16 cellular contexts compared by ENCODE assay signal in the genomic region with DNA sequence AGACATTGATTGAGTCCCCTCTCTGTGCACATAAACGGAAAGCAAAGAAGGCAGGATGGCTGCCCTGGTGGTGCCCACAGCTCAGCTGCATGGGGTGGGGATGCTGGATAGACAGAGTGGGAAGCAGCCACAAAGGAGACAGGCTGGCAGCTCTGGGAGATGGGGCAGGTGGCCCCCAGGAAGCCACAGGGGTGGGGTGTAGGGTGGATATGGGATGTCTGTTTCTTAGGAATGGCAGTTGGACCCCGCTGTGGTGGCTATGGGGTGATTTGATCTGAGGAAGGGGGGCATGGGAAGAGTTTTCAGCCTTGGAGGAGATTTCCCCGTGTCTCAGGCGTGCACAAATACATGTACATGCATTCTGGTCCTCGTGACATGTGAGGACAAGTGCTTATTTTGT. TPM values are rescaled to one million over a fixed set of nuclear protein-coding genes. Genes with fewer than 3 reads are reported as not detected.
A peak's percentile ranks its signal among the peaks of the same experiment; 100 is the strongest.
DNase-seq lines count a peak whose midpoint lies in the region; ATAC-seq and TF ChIP-seq lines count a peak whose summit lies in the region.
"Had no signal": no experiment of that assay in that cellular context is flagged by ENCODE, and none has a peak within 500 bp of the region (broad histone marks: within the 10 kb centered on the region; RNA-seq: fewer than 3 reads in every experiment).

No MANE protein-coding gene starts in this region.

- H3K9me3 ChIP-seq in CD4-positive, alpha-beta memory T cell (ENCODE audit: control insufficient read depth in 1 of 2, low read length in 2 of 2): no peaks in the 10 kb centered on the region
- no peaks in the 10 kb centered on the region for H3K9me3 ChIP-seq in T-helper 17 cell (ENCODE audit: control insufficient read depth, low read length, poor library complexity, severe bottlenecking)
- no peaks in the 10 kb centered on the region for H3K9me3 ChIP-seq in H9 (ENCODE audit: control insufficient read depth, low read depth, low read length)

- H4K20me1 ChIP-seq in H9 (ENCODE audit: control insufficient read depth, insufficient read depth, insufficient read length): peaks cover 3% of the 10 kb centered on the region

- no peaks in the 10 kb centered on the region for H3K27me3 ChIP-seq in CD4-positive, alpha-beta memory T cell (ENCODE audit: insufficient read depth, low read length)
- H3K27me3 ChIP-seq in H9 (ENCODE audit: insufficient read depth, low read length): no peaks in the 10 kb centered on the region

- CTCF ChIA-PET in activated CD4-positive, alpha-beta T cell treated with anti-CD3 and anti-CD28 coated beads, Interleukin-2, amount 10 ng/mL, durations not matched to agents 7 days and 5 days (lab: Charles Lee): interaction anchor here (0.7 to 5.6 kb wide), 5 partner anchors 11 to 58 kb away, joined by 3 to 45 read pairs (median 3); no protein-coding TSS in a partner anchor
- CTCF ChIA-PET in CD4-positive, alpha-beta memory T cell (lab: Charles Lee; ENCODE audit: partially characterized antibody): interaction anchor here (0.7 to 4.6 kb wide), 5 partner anchors 10 to 351 kb away, joined by 5 to 47 read pairs (median 7); no protein-coding TSS in a partner anchor

- intact Hi-C loops in CD4-positive, alpha-beta memory T cell (cut with micrococcal nuclease): no loop called here

- no peaks in the 10 kb centered on the region for H3K36me3 Mint-ChIP-seq in activated CD4-positive, alpha-beta T cell treated with anti-CD3 and anti-CD28 coated beads, Interleukin-2, amount 10 ng/mL, durations not matched to agents 7 days and 5 days (ENCODE audit: low read depth)
- H3K36me3 Mint-ChIP-seq in CD4-positive, alpha-beta memory T cell: no peaks in the 10 kb centered on the region
- no peaks in the 10 kb centered on the region for H3K36me3 Mint-ChIP-seq in T-helper 17 cell (ENCODE audit: low read depth)
- H3K36me3 Mint-ChIP-seq in naive thymus-derived CD8-positive, alpha-beta T cell: no peaks in the 10 kb centered on the region
- H3K36me3 Mint-ChIP-seq in H9 (ENCODE audit: insufficient read depth in 1 of 3, low read depth in 3 of 3): no peaks in the 10 kb centered on the region

- H3K79me1 ChIP-seq in H9 (ENCODE audit: insufficient read depth, low read depth, low read length, poor library complexity, severe bottlenecking): no peaks in the 10 kb centered on the region

- H2BK12ac ChIP-seq in H9 (ENCODE audit: insufficient read length, low read depth, low read length): no peak overlapping the region

- H2AFZ ChIP-seq in H9 (ENCODE audit: low read length): no peak overlapping the region
- H2AFZ ChIP-seq: GM23248 had no signal

- POLR2A ChIA-PET in activated CD4-positive, alpha-beta T cell treated with anti-CD3 and anti-CD28 coated beads, Interleukin-2, amount 10 ng/mL, durations not matched to agents 7 days and 5 days (lab: Charles Lee): no interaction called here
- POLR2A ChIA-PET in CD4-positive, alpha-beta memory T cell (lab: Charles Lee; ENCODE audit: partially characterized antibody): interaction anchor here (1.2 to 2.9 kb wide), 6 partner anchors 11 to 121 kb away, joined by 3 to 27 read pairs (median 6); a partner anchor contains a TSS
- POLR2A ChIA-PET in naive thymus-derived CD8-positive, alpha-beta T cell (lab: Charles Lee): interaction anchor here (0.7 to 5.1 kb wide), 3 partner anchors 8 to 110 kb away, joined by 3 to 60 read pairs (median 8); no protein-coding TSS in a partner anchor

- no peak overlapping the region for H3K4me3 ChIP-seq in CD4-positive, alpha-beta memory T cell (ENCODE audit: low read length in 2 of 2)
- H3K4me3 ChIP-seq: GM23248 had no signal

- no CpG with 5 or more reads among the region's 5 CpGs for WGBS in H9 (ENCODE audit: extremely low coverage, insufficient read length, low lambda C conversion rate)

- H3K27ac Mint-ChIP-seq in activated CD4-positive, alpha-beta T cell treated with anti-CD3 and anti-CD28 coated beads, Interleukin-2, amount 10 ng/mL, durations not matched to agents 7 days and 5 days: peak overlapping the region; percentile 83
- peak overlapping the region in 4 of 7 donors; percentile 18 to 87 (median 78) for H3K27ac Mint-ChIP-seq in CD4-positive, alpha-beta memory T cell
- H3K27ac Mint-ChIP-seq in T-helper 17 cell (peak overlapping the region; percentile 89), H9 (peak overlapping the region in 1 of 3 experiments; percentile 65; a peak in 1 of 7 replicates)
- H3K27ac Mint-ChIP-seq in naive thymus-derived CD8-positive, alpha-beta T cell: peak overlapping the region in 8 of 10 donors; percentile 63 to 96 (median 88)

- H3K36me3 ChIP-seq in CD4-positive, alpha-beta memory T cell (ENCODE audit: insufficient read depth, low read length): no peaks in the 10 kb centered on the region

- H3K9me3 Mint-ChIP-seq in activated CD4-positive, alpha-beta T cell treated with anti-CD3 and anti-CD28 coated beads, Interleukin-2, amount 10 ng/mL, durations not matched to agents 7 days and 5 days: no peaks in the 10 kb centered on the region
- H3K9me3 Mint-ChIP-seq in CD4-positive, alpha-beta memory T cell: no peaks in the 10 kb centered on the region
- no peaks in the 10 kb centered on the region for H3K9me3 Mint-ChIP-seq in naive thymus-derived CD8-positive, alpha-beta T cell
- no peaks in the 10 kb centered on the region; a peak in 1 of 5 replicates for H3K9me3 Mint-ChIP-seq in H9

- H3K4me1 Mint-ChIP-seq in activated CD4-positive, alpha-beta T cell treated with anti-CD3 and anti-CD28 coated beads, Interleukin-2, amount 10 ng/mL, durations not matched to agents 7 days and 5 days: peaks cover 34% of the 10 kb centered on the region
- peaks cover 16 to 44% (median 34%) of the 10 kb centered on the region in 4 donors for H3K4me1 Mint-ChIP-seq in CD4-positive, alpha-beta memory T cell
- H3K4me1 Mint-ChIP-seq in T-helper 17 cell: peaks cover 25% of the 10 kb centered on the region
- H3K4me1 Mint-ChIP-seq in naive thymus-derived CD8-positive, alpha-beta T cell: peaks cover 25 to 64% (median 57%) of the 10 kb centered on the region in 4 donors
- H3K4me1 Mint-ChIP-seq in H9: peaks cover 53% of the 10 kb centered on the region in 2 experiments

- no peaks in the 10 kb centered on the region for H3K23me2 ChIP-seq in H9 (ENCODE audit: insufficient read length, low read depth, low read length, poor library complexity, severe bottlenecking)

- H3K4me1 ChIP-seq in CD4-positive, alpha-beta memory T cell (ENCODE audit: insufficient read depth, low read length): peaks cover 32% of the 10 kb centered on the region
- H3K4me1 ChIP-seq in H9 (ENCODE audit: insufficient read depth, low read length): peaks cover 13% of the 10 kb centered on the region; the same call in 1 of the 2 replicates

- H3K27me3 Mint-ChIP-seq in activated CD4-positive, alpha-beta T cell treated with anti-CD3 and anti-CD28 coated beads, Interleukin-2, amount 10 ng/mL, durations not matched to agents 7 days and 5 days: no peaks in the 10 kb centered on the region
- H3K27me3 Mint-ChIP-seq in CD4-positive, alpha-beta memory T cell: no peaks in the 10 kb centered on the region
- H3K27me3 Mint-ChIP-seq in T-helper 17 cell (no peaks in the 10 kb centered on the region), H9 (ENCODE audit: low read depth) (peaks cover 14% of the 10 kb centered on the region)
- no peaks in the 10 kb centered on the region for H3K27me3 Mint-ChIP-seq in naive thymus-derived CD8-positive, alpha-beta T cell

- no peak for DNase-seq in activated CD4-positive, alpha-beta T cell treated with anti-CD3 and anti-CD28 coated beads, Interleukin-2, amount 10 ng/mL, durations not matched to agents 7 days and 5 days
- DNase-seq in activated CD4-positive, alpha-beta T cell treated with anti-CD3 and anti-CD28 coated beads, Interleukin-2, amount 50 U/mL, for 48 hours: no peak
- no peak for DNase-seq in CD4-positive, alpha-beta memory T cell
- DNase-seq in T-helper 17 cell: no peak
- no peak for DNase-seq in naive thymus-derived CD8-positive, alpha-beta T cell
- no peak for DNase-seq in AG20443 (ENCODE audit: low spot score)
- no peak for DNase-seq in H9
- DNase-seq: DMS79 treated with DMSO at 0.1 percent for 48 hours, GF-D8, GM23248, NCI-H1048, NCI-H146, NCI-H2227 treated with DMSO at 0.1 percent for 48 hours, NCI-H526 had no signal

- H3K4ac ChIP-seq in H9 (ENCODE audit: low read depth, low read length): no peak overlapping the region

- H2BK20ac ChIP-seq in H9 (ENCODE audit: low read depth, low read length, poor library complexity, severe bottlenecking): no peak overlapping the region

- H3K9ac ChIP-seq in H9 (ENCODE audit: extremely low read depth, insufficient read length, low read length): no peak overlapping the region
- H3K9ac ChIP-seq: GM23248 had no signal

- no peak overlapping the region for H3K14ac ChIP-seq in H9 (ENCODE audit: insufficient read depth, low read length)

- no peak overlapping the region for H3K56ac ChIP-seq in H9 (ENCODE audit: insufficient read length, low read depth, low read length)

- H3K4me3 Mint-ChIP-seq in activated CD4-positive, alpha-beta T cell treated with anti-CD3 and anti-CD28 coated beads, Interleukin-2, amount 10 ng/mL, durations not matched to agents 7 days and 5 days: peak overlapping the region; percentile 10
- no peak overlapping the region for H3K4me3 Mint-ChIP-seq in CD4-positive, alpha-beta memory T cell
- H3K4me3 Mint-ChIP-seq in T-helper 17 cell (peak overlapping the region; percentile 41), H9 (no peak overlapping the region)
- peak overlapping the region in 6 of 10 donors; percentile 36 to 76 (median 68) for H3K4me3 Mint-ChIP-seq in naive thymus-derived CD8-positive, alpha-beta T cell

- TF ChIP-seq CTCF in H9 (conservative IDR thresholded peaks at IDR 0.05): no peak

- H2BK15ac ChIP-seq in H9 (ENCODE audit: low read depth, low read length): no peak overlapping the region

- H4K8ac ChIP-seq in H9 (replicated peaks; ENCODE audit: insufficient read length, low read depth, low read length): no peak overlapping the region

- no peak overlapping the region for H2BK120ac ChIP-seq in H9 (ENCODE audit: low read depth, low read length, poor library complexity, severe bottlenecking)

- H3K27ac ChIP-seq in CD4-positive, alpha-beta memory T cell (ENCODE audit: low read depth, low read length): no peak overlapping the region
- no peak overlapping the region for H3K27ac ChIP-seq in H9 (ENCODE audit: insufficient read length, low read depth, low read length)
- H3K27ac ChIP-seq: GM23248 had no signal

- no peak overlapping the region for H3K4me2 ChIP-seq in H9 (ENCODE audit: insufficient read depth, insufficient read length, low read length)

- ATAC-seq in T-helper 17 cell (no peak), HG03354 (IDR thresholded peaks at IDR 0.05; ENCODE audit: poor library complexity, severe bottlenecking, unreplicated experiment) (no peak)
- ATAC-seq in naive thymus-derived CD8-positive, alpha-beta T cell: no peak

- no peak overlapping the region for H2BK5ac ChIP-seq in H9 (ENCODE audit: insufficient read length, low read length)

- H3K18ac ChIP-seq in H9 (ENCODE audit: insufficient read length, low read depth, low read length): no peak overlapping the region

- H3K79me2 ChIP-seq in H9 (ENCODE audit: insufficient read depth, low read length): no peaks in the 10 kb centered on the region

- H3T11ph ChIP-seq in H9 (ENCODE audit: low read length): no peak overlapping the region

- H2AK5ac ChIP-seq in H9 (ENCODE audit: insufficient read length, low read length): no peak overlapping the region

- H4K5ac ChIP-seq in H9 (ENCODE audit: insufficient read length, low read depth, low read length): no peak overlapping the region

- H3K23ac ChIP-seq in H9 (ENCODE audit: insufficient read length, low read depth, low read length): no peak overlapping the region

- no peak overlapping the region for H4K91ac ChIP-seq in H9 (ENCODE audit: insufficient read length, low read depth, low read length)

RNA-seq across cellular contexts. Expression of a gene that starts 50.2 kb away (rescaled TPM):
- 100 to 1,000 TPM; 184 to 208 TPM for total RNA-seq in activated CD4-positive, alpha-beta T cell treated with anti-CD3 and anti-CD28 coated beads, Interleukin-2, amount 10 ng/mL, durations not matched to agents 7 days and 5 days
- total RNA-seq in CD4-positive, alpha-beta memory T cell: 10 to 100 TPM; 45.1 to 46.4 TPM
- 100 to 1,000 TPM; 100 to 103 TPM for polyA plus RNA-seq in CD4-positive, alpha-beta memory T cell
- total RNA-seq in T-helper 17 cell (10 to 100 TPM; 58.1 to 71.4 TPM), H9 (2021) (206 and 208 TPM in 2 replicates)
- 10 to 100 TPM; 42.6 to 43.2 TPM for total RNA-seq in naive thymus-derived CD8-positive, alpha-beta T cell
- 10 to 100 TPM; 64.4 to 72.9 (median 68.3) TPM for polyA plus RNA-seq in naive thymus-derived CD8-positive, alpha-beta T cell

RNA-seq across cellular contexts. Expression of a gene that starts 59.5 kb away (rescaled TPM):
- 100 to 1,000 TPM; 271 to 283 TPM for total RNA-seq in activated CD4-positive, alpha-beta T cell treated with anti-CD3 and anti-CD28 coated beads, Interleukin-2, amount 10 ng/mL, durations not matched to agents 7 days and 5 days
- 100 to 1,000 TPM; 770 to 841 TPM for total RNA-seq in CD4-positive, alpha-beta memory T cell
- polyA plus RNA-seq in CD4-positive, alpha-beta memory T cell: 100 to 1,000 TPM; 102 to 474 TPM
- total RNA-seq in T-helper 17 cell: 100 to 1,000 TPM; 308 to 405 TPM
- total RNA-seq in naive thymus-derived CD8-positive, alpha-beta T cell: 100 to 1,000 TPM; 910 to 911 TPM
- polyA plus RNA-seq in naive thymus-derived CD8-positive, alpha-beta T cell: 100 to 1,000 TPM; 207 to 600 (median 328) TPM
- total RNA-seq in H9 (2021): 17.2 and 18.2 TPM in 2 replicates
- total RNA-seq: HT1080 had no signal

Comparison
In these comparisons a context has a peak if more than half of its experiments do, and no peak if none do; other contexts are left out.
1. H3K4me3 Mint-ChIP-seq: peak in activated CD4-positive, alpha-beta T cell treated with anti-CD3 and anti-CD28 coated beads, Interleukin-2, amount 10 ng/mL, durations not matched to agents 7 days and 5 days (single experiment), T-helper 17 cell (single experiment) and naive thymus-derived CD8-positive, alpha-beta T cell (6 of 10); none in CD4-positive, alpha-beta memory T cell (0 of 8) and H9 (0 of 2).
2. RNA of a gene that starts 59.5 kb away (total RNA-seq): 910 to 911 TPM in naive thymus-derived CD8-positive, alpha-beta T cell, 770 to 841 TPM in CD4-positive, alpha-beta memory T cell, 308 to 405 TPM in T-helper 17 cell and 271 to 283 TPM in activated CD4-positive, alpha-beta T cell treated with anti-CD3 and anti-CD28 coated beads, Interleukin-2, amount 10 ng/mL, durations not matched to agents 7 days and 5 days; 17.2 to 18.2 TPM in H9; every median in the first group is over 10 times any median in the second.